21 cellular contexts compared by ENCODE assay signal in the genomic region with DNA sequence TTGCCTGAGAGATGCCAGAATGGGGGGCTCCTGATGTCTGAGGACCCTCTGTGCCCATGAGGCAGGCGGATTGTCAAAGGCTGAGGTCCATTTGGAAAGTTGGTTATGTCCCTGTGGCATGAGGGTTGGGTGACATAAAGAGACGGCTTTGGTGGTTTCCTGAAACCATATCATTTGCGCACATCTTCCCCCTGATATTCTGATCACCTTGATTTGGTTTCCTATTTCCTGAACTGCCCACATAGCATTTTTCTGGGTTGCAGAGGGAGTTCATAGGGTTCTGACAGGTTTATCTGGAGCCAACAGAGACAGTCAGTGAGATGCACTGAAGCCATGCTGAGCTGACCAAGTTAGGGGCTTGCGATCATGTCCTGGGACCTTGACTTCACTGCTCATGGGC. TPM values are rescaled to one million over a fixed set of nuclear protein-coding genes. Genes with fewer than 3 reads are reported as not detected.
"Had no signal": no experiment of that assay in that cellular context is flagged by ENCODE, and none has a peak within 500 bp of the region (broad histone marks: within the 10 kb centered on the region; RNA-seq: fewer than 3 reads in every experiment).

No MANE protein-coding gene starts in this region.

- DNase-seq: activated CD4-positive, alpha-beta T cell treated with anti-CD3 and anti-CD28 coated beads for 1 hour; activated CD4-positive, alpha-beta T cell treated with anti-CD3 and anti-CD28 coated beads, Interleukin-2, amount 50 U/mL, for 4 hours; activated gamma-delta T cell; activated T-cell treated with anti-CD3 and anti-CD28 coated beads, Interleukin-2, amount 50 U/mL, for 48 hours; amygdala; cortex of kidney; effector CD4-positive, alpha-beta T cell; gastrocnemius medialis; heart left ventricle; left colon; mammary epithelial cell; naive B cell; pancreas had no signal

- ATAC-seq: gastrocnemius medialis; heart left ventricle; left colon; stimulated activated memory B cell treated with anti-CD40 and anti-IgM and Interleukin-4, amounts not matched to agents 10 μg/mL and 1 μg/mL and 100 μg/mL, for 72 hours had no signal

- H3K9me3 ChIP-seq: gastrocnemius medialis, heart left ventricle, pancreas, tibial nerve had no signal

- H3K27ac ChIP-seq: epithelial cell of prostate, gastrocnemius medialis, pancreas, tibial nerve, VCaP had no signal

- H3K36me3 Mint-ChIP-seq: activated naive CD4-positive, alpha-beta T cell treated with anti-CD3 and anti-CD28 coated beads, Interleukin-2, amount 50 U/mL, for 72 hours; brain had no signal

- H3K27ac Mint-ChIP-seq: activated naive CD4-positive, alpha-beta T cell treated with anti-CD3 and anti-CD28 coated beads, Interleukin-2, amount 50 U/mL, for 72 hours; brain; naive B cell; stimulated activated memory B cell treated with anti-CD40 and anti-IgM and Interleukin-4, amounts not matched to agents 10 μg/mL and 1 μg/mL and 100 μg/mL, for 72 hours had no signal

- H3K4me3 Mint-ChIP-seq: brain; central memory CD8-positive, alpha-beta T cell; naive B cell; stimulated activated memory B cell treated with anti-CD40 and anti-IgM and Interleukin-4, amounts not matched to agents 10 μg/mL and 1 μg/mL and 100 μg/mL, for 72 hours had no signal

- FAIRE-seq: pancreas had no signal

- H3K9me3 Mint-ChIP-seq: activated naive CD4-positive, alpha-beta T cell treated with anti-CD3 and anti-CD28 coated beads, Interleukin-2, amount 50 U/mL, for 72 hours; central memory CD8-positive, alpha-beta T cell had no signal

- H3K4me3 ChIP-seq: gastrocnemius medialis, heart left ventricle, pancreas, tibial nerve had no signal

- H3K27me3 ChIP-seq: heart left ventricle, pancreas, tibial nerve had no signal

- H3K36me3 ChIP-seq: gastrocnemius medialis, heart left ventricle, pancreas, tibial nerve had no signal

RNA-seq across cellular contexts. Expression of a gene that starts 15.7 kb away (rescaled TPM):
- total RNA-seq: gastrocnemius medialis, heart left ventricle, left colon, pancreas, subcutaneous adipose tissue had no signal
- polyA plus RNA-seq: heart left ventricle, pancreas had no signal
